34 cellular contexts compared by ENCODE assay signal in genomic region chr2:233301248-233301647, GRCh38. TPM values are rescaled to one million over a fixed set of nuclear protein-coding genes. Genes with fewer than 3 reads are reported as not detected.
"Had no signal": no experiment of that assay in that cellular context is flagged by ENCODE, and none has a peak within 500 bp of the region (broad histone marks: within the 10 kb centered on the region; RNA-seq: fewer than 3 reads in every experiment).

No MANE protein-coding gene starts in this region.

- ATAC-seq: effector memory CD8-positive, alpha-beta T cell; esophagus mucosa; gastrocnemius medialis; heart right ventricle; left cardiac atrium; left lung; left ventricle myocardium superior; lower lobe of right lung; mucosa of descending colon had no signal

- H3K9me3 ChIP-seq: colonic mucosa, esophagus squamous epithelium, gastrocnemius medialis, heart right ventricle, left lung, lower lobe of right lung, mucosa of descending colon had no signal

- H3K4me3 Mint-ChIP-seq: dendritic cell treated with granulocyte-macrophage colony-stimulating factor and Interleukin-4, amounts not matched to agents 40 ng/mL and 50 ng/mL, for 4 days; effector memory CD8-positive, alpha-beta T cell; endodermal cell; mesothelial cell of epicardium; naive B cell had no signal

- FAIRE-seq: endometrium, islet of Langerhans, keratinocyte had no signal

- H3K27me3 ChIP-seq: colonic mucosa, esophagus squamous epithelium, gastrocnemius medialis, heart right ventricle, left lung had no signal

- H3K4me3 ChIP-seq: colonic mucosa, esophagus squamous epithelium, gastrocnemius medialis, heart right ventricle, left lung, lower lobe of right lung, mucosa of descending colon had no signal

- H3K27me3 Mint-ChIP-seq: dendritic cell treated with granulocyte-macrophage colony-stimulating factor and Interleukin-4, amounts not matched to agents 40 ng/mL and 50 ng/mL, for 4 days; effector memory CD8-positive, alpha-beta T cell; naive B cell had no signal

- H3K27ac Mint-ChIP-seq: dendritic cell treated with granulocyte-macrophage colony-stimulating factor and Interleukin-4, amounts not matched to agents 40 ng/mL and 50 ng/mL, for 4 days; effector memory CD8-positive, alpha-beta T cell; endodermal cell; mesothelial cell of epicardium had no signal

- DNase-seq: colonic mucosa; cortex of kidney; effector CD8-positive, alpha-beta T cell; effector memory CD8-positive, alpha-beta T cell; endodermal cell; erythroblast; esophagus squamous epithelium; foreskin fibroblast; foreskin melanocyte; gastrocnemius medialis; glutamatergic neuron; head of caudate nucleus; heart right ventricle; hippocampal formation; left cardiac atrium; left lung; left ventricle myocardium superior; lower lobe of right lung; mesenchymal stem cell; mucosa of descending colon; naive B cell had no signal

- H3K4me1 Mint-ChIP-seq: mesothelial cell of epicardium had no signal

- H3K27ac ChIP-seq: colonic mucosa, epithelial cell of prostate, esophagus squamous epithelium, gastrocnemius medialis, heart right ventricle, left lung, lower lobe of right lung had no signal

- H3K4me1 ChIP-seq: colonic mucosa, esophagus squamous epithelium, gastrocnemius medialis, heart right ventricle, left lung, lower lobe of right lung had no signal

- H3K36me3 ChIP-seq: colonic mucosa had no signal

- H3K36me3 Mint-ChIP-seq: mesothelial cell of epicardium had no signal

RNA-seq across cellular contexts. Expression of gene SAG, which starts 6.4 kb away (rescaled TPM):
- total RNA-seq: endodermal cell, esophagus mucosa, esophagus squamous epithelium, glomerular endothelial cell, heart right ventricle, kidney epithelial cell, left cardiac atrium, left lung, left ventricle myocardium superior, lower leg skin, lower lobe of right lung, lung microvascular endothelial cell, mesenteric fat pad, mesothelial cell of epicardium, myocyte had no signal
- polyA plus RNA-seq: heart right ventricle, keratinocyte had no signal
